In the genomic region with DNA sequence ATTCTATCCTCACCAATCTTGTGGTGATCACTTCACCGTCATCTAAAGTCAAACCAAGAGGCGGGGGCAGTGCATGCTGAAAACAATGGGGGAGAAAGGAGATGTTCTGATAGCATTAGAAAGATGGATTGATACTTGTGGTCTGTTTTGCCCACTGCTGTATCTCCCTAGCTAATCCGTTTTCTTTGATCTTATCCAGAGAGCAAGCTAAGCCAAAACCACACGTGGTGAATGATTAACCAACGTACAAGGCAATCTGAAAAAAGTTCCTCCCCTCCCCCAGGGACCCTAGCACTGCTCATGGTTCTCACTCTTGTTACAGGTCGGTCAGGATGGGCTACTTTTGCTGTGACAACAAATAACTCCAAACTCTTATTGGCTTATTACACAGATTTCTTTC, we compare ENCODE assay signal across 17 cellular contexts. TPM values are rescaled to one million over a fixed set of nuclear protein-coding genes. Genes with fewer than 3 reads are reported as not detected.
DNase-seq lines count a peak whose midpoint lies in the region; ATAC-seq and TF ChIP-seq lines count a peak whose summit lies in the region.
"Had no signal": no experiment of that assay in that cellular context is flagged by ENCODE, and none has a peak within 500 bp of the region (broad histone marks: within the 10 kb centered on the region; RNA-seq: fewer than 3 reads in every experiment).

No MANE protein-coding gene starts in this region.

- no peaks in the 10 kb centered on the region for H3K79me2 ChIP-seq in hepatocyte

- H3K27me3 Mint-ChIP-seq in activated T-cell treated with anti-CD3 and anti-CD28 coated beads, Interleukin-2, amount 50 U/mL, for 4 hours (ENCODE audit: low read depth) = peaks cover 12% of the 10 kb centered on the region

- TF ChIP-seq CTCF in hepatocyte (IDR thresholded peaks at IDR 0.05; ENCODE audit: poor library complexity) = no peak

- H3K9me2 ChIP-seq in hepatocyte (replicated peaks; ENCODE audit: insufficient read depth) = no peaks in the 10 kb centered on the region

- no peaks in the 10 kb centered on the region for H3K4me1 ChIP-seq in hepatocyte (ENCODE audit: insufficient read depth)
- H3K4me1 ChIP-seq: heart left ventricle had no signal

- H3K9me3 Mint-ChIP-seq in activated T-cell treated with anti-CD3 and anti-CD28 coated beads, Interleukin-2, amount 50 U/mL, for 4 hours = peaks cover 2% of the 10 kb centered on the region

- H3K4me2 ChIP-seq in hepatocyte = peak overlapping the region; percentile 24

- H3K4me3 ChIP-seq in hepatocyte = no peak overlapping the region
- H3K4me3 ChIP-seq: heart left ventricle, skin epidermis had no signal

- H3K36me3 ChIP-seq in hepatocyte (replicated peaks; ENCODE audit: insufficient read depth, low read depth) = no peaks in the 10 kb centered on the region
- H3K36me3 ChIP-seq: heart left ventricle had no signal

- no peaks in the 10 kb centered on the region for H3K9me3 ChIP-seq in hepatocyte (ENCODE audit: low read depth)

- no peaks in the 10 kb centered on the region for H3K36me3 Mint-ChIP-seq in activated T-cell treated with anti-CD3 and anti-CD28 coated beads, Interleukin-2, amount 50 U/mL, for 4 hours (ENCODE audit: insufficient read depth)
- H3K36me3 Mint-ChIP-seq: brain; stimulated activated naive B cell treated with anti-CD40 and anti-IgM and Interleukin-4, amounts not matched to agents 10 μg/mL and 1 μg/mL and 100 μg/mL, for 72 hours had no signal

- no peak overlapping the region for H2AFZ ChIP-seq in hepatocyte

- H4K20me1 ChIP-seq in hepatocyte (ENCODE audit: insufficient read depth, poor library complexity, severe bottlenecking) = no peaks in the 10 kb centered on the region

- DNase-seq in activated T-cell treated with anti-CD3 and anti-CD28 coated beads, Interleukin-2, amount 50 U/mL, for 4 hours = no peak
- no peak for DNase-seq in activated T-cell treated with anti-CD3 and anti-CD28 coated beads for 4 hours
- peak; percentile 71 to 76 for DNase-seq in NCI-H526 (lab: John Stamatoyannopoulos, UW)
- DNase-seq in hepatocyte (ENCODE audit: low spot score) = peak; percentile 47
- DNase-seq in stimulated activated CD8-positive, alpha-beta memory T cell treated with anti-CD3 and anti-CD28 coated beads, Interleukin-7, amount 100 ng/mL, for 48 hours (ENCODE audit: extremely low read depth in 1 of 2, low read depth in 1 of 2) = peak; percentile 11 to 35
- DNase-seq in medulla oblongata (ENCODE audit: extremely low spot score) = no peak
- no peak for DNase-seq in dermis blood vessel endothelial cell
- DNase-seq: GF-D8; heart left ventricle; NCI-H2107; stimulated activated naive B cell treated with anti-CD40 and anti-IgM and Interleukin-4, amounts not matched to agents 10 μg/mL and 1 μg/mL and 100 μg/mL, for 72 hours had no signal

- peak; percentile 79 to 82 for ATAC-seq in activated T-cell treated with anti-CD3 and anti-CD28 coated beads, Interleukin-2, amount 50 U/mL, for 4 hours
- no peak for ATAC-seq in GM19463 (IDR thresholded peaks at IDR 0.05; ENCODE audit: unreplicated experiment)
- ATAC-seq: heart left ventricle had no signal

- no peaks in the 10 kb centered on the region for H3K27me3 ChIP-seq in hepatocyte
- H3K27me3 ChIP-seq: heart left ventricle had no signal

- 10% methylated on average over 6 of the region's 6 CpGs for WGBS in hepatocyte (ENCODE audit: low lambda C conversion rate, missing lambda C conversion rate)

- peaks cover 10% of the 10 kb centered on the region for H3K4me1 Mint-ChIP-seq in activated T-cell treated with anti-CD3 and anti-CD28 coated beads, Interleukin-2, amount 50 U/mL, for 4 hours (ENCODE audit: low read depth)

- no peak overlapping the region for H3K27ac ChIP-seq in hepatocyte
- H3K27ac ChIP-seq: heart left ventricle, skin epidermis had no signal

- no peak overlapping the region for H3K4me3 Mint-ChIP-seq in activated T-cell treated with anti-CD3 and anti-CD28 coated beads, Interleukin-2, amount 50 U/mL, for 4 hours
- H3K4me3 Mint-ChIP-seq: brain; stimulated activated naive B cell treated with anti-CD40 and anti-IgM and Interleukin-4, amounts not matched to agents 10 μg/mL and 1 μg/mL and 100 μg/mL, for 72 hours had no signal

RNA-seq across cellular contexts. Expression of gene C13orf42, which starts 11.8 kb away (rescaled TPM):
- not detected for total RNA-seq in activated T-cell treated with anti-CD3 and anti-CD28 coated beads, Interleukin-2, amount 50 U/mL, for 4 hours
- total RNA-seq in hepatocyte = not detected in 2 replicates
- polyA plus RNA-seq in hepatocyte = not detected in 2 replicates
- total RNA-seq in dermis blood vessel endothelial cell = not detected in 2 replicates
- total RNA-seq: heart left ventricle, LHCN-M2, OCI-LY7 had no signal
- polyA plus RNA-seq: BJ, heart left ventricle had no signal

Comparison
In these comparisons a context has a peak if more than half of its experiments do, and no peak if none do; other contexts are left out.
1. DNase-seq: peak in NCI-H526 (2 of 2), hepatocyte (single experiment) and stimulated activated CD8-positive, alpha-beta memory T cell treated with anti-CD3 and anti-CD28 coated beads, Interleukin-7, amount 100 ng/mL, for 48 hours (2 of 2); none in activated T-cell treated with anti-CD3 and anti-CD28 coated beads, Interleukin-2, amount 50 U/mL, for 4 hours (single experiment), activated T-cell treated with anti-CD3 and anti-CD28 coated beads for 4 hours (single experiment), medulla oblongata (single experiment) and dermis blood vessel endothelial cell (single experiment).